24 cellular contexts compared by ENCODE assay signal in genomic region chr16:1206786-1207185, GRCh38. TPM values are rescaled to one million over a fixed set of nuclear protein-coding genes. Genes with fewer than 3 reads are reported as not detected.
DNase-seq lines count a peak whose midpoint lies in the region; ATAC-seq and TF ChIP-seq lines count a peak whose summit lies in the region.
"Had no signal": no experiment of that assay in that cellular context is flagged by ENCODE, and none has a peak within 500 bp of the region (broad histone marks: within the 10 kb centered on the region; RNA-seq: fewer than 3 reads in every experiment).

No MANE protein-coding gene starts in this region.

- H3K27ac Mint-ChIP-seq in activated naive CD8-positive, alpha-beta T cell treated with anti-CD3 and anti-CD28 coated beads, Interleukin-2, amount 10 ng/mL, durations not matched to agents 7 days and 5 days: peak overlapping the region; percentile 38
- H3K27ac Mint-ChIP-seq in activated naive CD8-positive, alpha-beta T cell treated with anti-CD3 and anti-CD28 coated beads for 36 hours: no peak overlapping the region
- H3K27ac Mint-ChIP-seq in activated T-helper 17 cell treated with anti-CD3 and anti-CD28 coated beads, Interleukin-2, amount 50 U/mL, for 72 hours: no peak overlapping the region

- ATAC-seq in activated naive CD8-positive, alpha-beta T cell treated with anti-CD3 and anti-CD28 coated beads, Interleukin-2, amount 10 ng/mL, durations not matched to agents 7 days and 5 days (ENCODE audit: low read depth): no peak
- no peak for ATAC-seq in activated T-helper 17 cell treated with anti-CD3 and anti-CD28 coated beads, Interleukin-2, amount 50 U/mL, for 72 hours (replicated peaks)

- POLR2A ChIA-PET in activated naive CD8-positive, alpha-beta T cell treated with anti-CD3 and anti-CD28 coated beads, Interleukin-2, amount 10 ng/mL, durations not matched to agents 7 days and 5 days (lab: Charles Lee): no interaction called here

- H3K27me3 Mint-ChIP-seq in activated naive CD8-positive, alpha-beta T cell treated with anti-CD3 and anti-CD28 coated beads, Interleukin-2, amount 10 ng/mL, durations not matched to agents 7 days and 5 days: no peaks in the 10 kb centered on the region
- no peaks in the 10 kb centered on the region for H3K27me3 Mint-ChIP-seq in activated naive CD8-positive, alpha-beta T cell treated with anti-CD3 and anti-CD28 coated beads for 36 hours
- H3K27me3 Mint-ChIP-seq in activated T-helper 17 cell treated with anti-CD3 and anti-CD28 coated beads, Interleukin-2, amount 50 U/mL, for 72 hours: no peaks in the 10 kb centered on the region

- peak; percentile 8 for DNase-seq in activated CD4-positive, alpha-beta T cell treated with anti-CD3 and anti-CD28 coated beads, Interleukin-2, amount 50 U/mL, for 1 hour
- DNase-seq in activated CD4-positive, alpha-beta T cell treated with anti-CD3 and anti-CD28 coated beads for 4 hours: no peak
- DNase-seq in activated naive CD8-positive, alpha-beta T cell treated with anti-CD3 and anti-CD28 coated beads, Interleukin-2, amount 10 ng/mL, durations not matched to agents 7 days and 5 days: no peak
- no peak for DNase-seq in activated naive CD8-positive, alpha-beta T cell treated with anti-CD3 and anti-CD28 coated beads for 36 hours
- no peak for DNase-seq in mesenteric fat pad (ENCODE audit: low spot score)
- DNase-seq in GM13977 (ENCODE audit: low spot score): no peak
- no peak for DNase-seq in SIG-M5 (lab: John Stamatoyannopoulos, UW)
- DNase-seq: AML-193; C1 segment of cervical spinal cord; EL; GF-D8; Kasumi-1; NCI-H1694; NCI-H2081; NCI-H2171; NCI-H345; NCI-H524; NCI-H774; NK-92 treated with Interleukin-12 subunit alpha and Interleukin-12 subunit beta, amount 100 ng/mL, for 24 hours; Peyer's patch had no signal

- H3K4me3 Mint-ChIP-seq in activated naive CD8-positive, alpha-beta T cell treated with anti-CD3 and anti-CD28 coated beads, Interleukin-2, amount 10 ng/mL, durations not matched to agents 7 days and 5 days: no peak overlapping the region
- no peak overlapping the region for H3K4me3 Mint-ChIP-seq in activated naive CD8-positive, alpha-beta T cell treated with anti-CD3 and anti-CD28 coated beads for 36 hours
- peak overlapping the region; percentile 15 for H3K4me3 Mint-ChIP-seq in activated T-helper 17 cell treated with anti-CD3 and anti-CD28 coated beads, Interleukin-2, amount 50 U/mL, for 72 hours

- no peak for TF ChIP-seq CTCF in GM13977 (IDR thresholded peaks at IDR 0.05; ENCODE audit: extremely low read depth, insufficient read depth, missing control alignments)

- no peaks in the 10 kb centered on the region for H3K36me3 Mint-ChIP-seq in activated naive CD8-positive, alpha-beta T cell treated with anti-CD3 and anti-CD28 coated beads, Interleukin-2, amount 10 ng/mL, durations not matched to agents 7 days and 5 days
- no peaks in the 10 kb centered on the region for H3K36me3 Mint-ChIP-seq in activated naive CD8-positive, alpha-beta T cell treated with anti-CD3 and anti-CD28 coated beads for 36 hours
- H3K36me3 Mint-ChIP-seq in activated T-helper 17 cell treated with anti-CD3 and anti-CD28 coated beads, Interleukin-2, amount 50 U/mL, for 72 hours (ENCODE audit: low read depth): no peaks in the 10 kb centered on the region

- in situ Hi-C loops in GM13977 (cut with MboI; ENCODE audit: low pct_unique_long_range_greater_than_20kb, low sequenced_read_pairs, unreplicated experiment): no loop called here

- H3K4me1 Mint-ChIP-seq in activated naive CD8-positive, alpha-beta T cell treated with anti-CD3 and anti-CD28 coated beads, Interleukin-2, amount 10 ng/mL, durations not matched to agents 7 days and 5 days: no peaks in the 10 kb centered on the region
- no peaks in the 10 kb centered on the region for H3K4me1 Mint-ChIP-seq in activated naive CD8-positive, alpha-beta T cell treated with anti-CD3 and anti-CD28 coated beads for 36 hours
- no peaks in the 10 kb centered on the region for H3K4me1 Mint-ChIP-seq in activated T-helper 17 cell treated with anti-CD3 and anti-CD28 coated beads, Interleukin-2, amount 50 U/mL, for 72 hours

- no peaks in the 10 kb centered on the region for H3K9me3 Mint-ChIP-seq in activated naive CD8-positive, alpha-beta T cell treated with anti-CD3 and anti-CD28 coated beads, Interleukin-2, amount 10 ng/mL, durations not matched to agents 7 days and 5 days
- H3K9me3 Mint-ChIP-seq in activated naive CD8-positive, alpha-beta T cell treated with anti-CD3 and anti-CD28 coated beads for 36 hours: no peaks in the 10 kb centered on the region
- H3K9me3 Mint-ChIP-seq in activated T-helper 17 cell treated with anti-CD3 and anti-CD28 coated beads, Interleukin-2, amount 50 U/mL, for 72 hours: no peaks in the 10 kb centered on the region

RNA-seq across cellular contexts. Expression of gene TPSG1, which starts 18.3 kb away (rescaled TPM):
- total RNA-seq in activated naive CD8-positive, alpha-beta T cell treated with anti-CD3 and anti-CD28 coated beads, Interleukin-2, amount 10 ng/mL, durations not matched to agents 7 days and 5 days: not detected
- not detected for total RNA-seq in activated naive CD8-positive, alpha-beta T cell treated with anti-CD3 and anti-CD28 coated beads for 36 hours
- not detected for total RNA-seq in activated T-helper 17 cell treated with anti-CD3 and anti-CD28 coated beads, Interleukin-2, amount 50 U/mL, for 72 hours
- not detected for total RNA-seq in mesenteric fat pad
- total RNA-seq: MCF 10A had no signal

RNA-seq across cellular contexts. Expression of gene TPSB2, which starts 23.2 kb away (rescaled TPM):
- total RNA-seq in activated naive CD8-positive, alpha-beta T cell treated with anti-CD3 and anti-CD28 coated beads, Interleukin-2, amount 10 ng/mL, durations not matched to agents 7 days and 5 days: not detected
- not detected for total RNA-seq in activated naive CD8-positive, alpha-beta T cell treated with anti-CD3 and anti-CD28 coated beads for 36 hours
- not detected for total RNA-seq in activated T-helper 17 cell treated with anti-CD3 and anti-CD28 coated beads, Interleukin-2, amount 50 U/mL, for 72 hours
- total RNA-seq in mesenteric fat pad: 22.1 TPM
- total RNA-seq: A172, MCF 10A had no signal

RNA-seq across cellular contexts. Expression of gene TPSAB1, which starts 33.7 kb away (rescaled TPM):
- total RNA-seq in activated naive CD8-positive, alpha-beta T cell treated with anti-CD3 and anti-CD28 coated beads, Interleukin-2, amount 10 ng/mL, durations not matched to agents 7 days and 5 days: not detected
- not detected for total RNA-seq in activated naive CD8-positive, alpha-beta T cell treated with anti-CD3 and anti-CD28 coated beads for 36 hours
- under 1 TPM; 0.29 to 0.32 TPM for total RNA-seq in activated T-helper 17 cell treated with anti-CD3 and anti-CD28 coated beads, Interleukin-2, amount 50 U/mL, for 72 hours
- total RNA-seq in mesenteric fat pad: 10.7 TPM
- total RNA-seq: H4, MCF 10A had no signal

RNA-seq across cellular contexts. Expression of gene TPSD1, which starts 49.1 kb away (rescaled TPM):
- not detected for total RNA-seq in activated naive CD8-positive, alpha-beta T cell treated with anti-CD3 and anti-CD28 coated beads, Interleukin-2, amount 10 ng/mL, durations not matched to agents 7 days and 5 days
- total RNA-seq in activated naive CD8-positive, alpha-beta T cell treated with anti-CD3 and anti-CD28 coated beads for 36 hours: not detected
- total RNA-seq in activated T-helper 17 cell treated with anti-CD3 and anti-CD28 coated beads, Interleukin-2, amount 50 U/mL, for 72 hours: not detected
- not detected for total RNA-seq in mesenteric fat pad
- total RNA-seq: A172, H4, MCF 10A had no signal

RNA-seq across cellular contexts. Expression of gene CACNA1H, which starts 53.9 kb away (rescaled TPM):
- 1 to 10 TPM; 2.0 to 2.9 TPM for total RNA-seq in activated naive CD8-positive, alpha-beta T cell treated with anti-CD3 and anti-CD28 coated beads, Interleukin-2, amount 10 ng/mL, durations not matched to agents 7 days and 5 days
- under 1 TPM; 0.32 to 0.35 TPM for total RNA-seq in activated naive CD8-positive, alpha-beta T cell treated with anti-CD3 and anti-CD28 coated beads for 36 hours
- total RNA-seq in activated T-helper 17 cell treated with anti-CD3 and anti-CD28 coated beads, Interleukin-2, amount 50 U/mL, for 72 hours: 1 to 10 TPM; 1.4 to 1.9 TPM
- total RNA-seq in mesenteric fat pad: 2.6 TPM
- total RNA-seq: MCF 10A had no signal

Comparison
In these comparisons a context has a peak if more than half of its experiments do, and no peak if none do; other contexts are left out.
1. RNA of gene TPSB2, which starts 23.2 kb away (total RNA-seq): 22.1 TPM in mesenteric fat pad (single experiment); not detected in activated naive CD8-positive, alpha-beta T cell treated with anti-CD3 and anti-CD28 coated beads, Interleukin-2, amount 10 ng/mL, durations not matched to agents 7 days and 5 days, not detected in activated naive CD8-positive, alpha-beta T cell treated with anti-CD3 and anti-CD28 coated beads for 36 hours and not detected in activated T-helper 17 cell treated with anti-CD3 and anti-CD28 coated beads, Interleukin-2, amount 50 U/mL, for 72 hours; every median in the first group is over 10 times any median in the second.